Comparison of ENCODE assay signal across 1 cellular context in the genomic region with DNA sequence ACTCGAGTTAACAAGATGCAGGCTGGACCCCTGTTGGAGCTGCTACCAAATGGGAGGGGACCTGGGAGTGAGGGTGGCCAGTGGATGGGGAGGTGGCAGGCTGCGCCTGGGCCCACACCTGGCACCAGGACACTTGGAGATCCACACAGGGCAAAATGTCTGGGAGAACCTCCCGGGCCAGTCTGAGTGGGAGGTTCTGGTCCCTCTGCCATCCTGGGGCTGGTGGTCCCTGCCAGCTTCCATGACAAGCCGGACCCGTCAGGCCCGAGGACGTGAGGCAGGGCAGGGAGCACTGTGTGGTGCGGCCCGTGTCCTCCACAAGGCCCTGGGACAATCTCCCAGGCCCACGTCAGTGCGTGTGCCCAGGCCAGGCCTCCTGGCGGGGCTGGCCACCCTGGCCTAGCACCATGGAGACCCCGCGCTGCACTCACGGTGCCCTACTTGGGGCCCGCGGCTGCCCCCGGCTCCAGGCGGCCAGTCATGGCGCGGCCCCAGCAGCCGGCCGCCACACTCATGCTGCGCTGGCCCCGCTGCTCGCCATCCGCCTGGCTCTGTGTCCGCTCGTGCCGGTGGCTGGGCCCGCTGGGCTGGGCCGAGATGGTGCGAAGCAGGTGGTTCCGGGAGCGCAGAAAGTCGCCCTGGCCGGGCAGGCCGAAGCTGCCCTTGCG.
TF ChIP-seq lines count a peak whose summit lies in the region.

No MANE protein-coding gene starts in this region.

TF ChIP-seq in liver, 16 proteins besides CTCF, POLR2A, EP300 and RAD21 (continued from another document):
- TF ChIP-seq, protein P1, sequence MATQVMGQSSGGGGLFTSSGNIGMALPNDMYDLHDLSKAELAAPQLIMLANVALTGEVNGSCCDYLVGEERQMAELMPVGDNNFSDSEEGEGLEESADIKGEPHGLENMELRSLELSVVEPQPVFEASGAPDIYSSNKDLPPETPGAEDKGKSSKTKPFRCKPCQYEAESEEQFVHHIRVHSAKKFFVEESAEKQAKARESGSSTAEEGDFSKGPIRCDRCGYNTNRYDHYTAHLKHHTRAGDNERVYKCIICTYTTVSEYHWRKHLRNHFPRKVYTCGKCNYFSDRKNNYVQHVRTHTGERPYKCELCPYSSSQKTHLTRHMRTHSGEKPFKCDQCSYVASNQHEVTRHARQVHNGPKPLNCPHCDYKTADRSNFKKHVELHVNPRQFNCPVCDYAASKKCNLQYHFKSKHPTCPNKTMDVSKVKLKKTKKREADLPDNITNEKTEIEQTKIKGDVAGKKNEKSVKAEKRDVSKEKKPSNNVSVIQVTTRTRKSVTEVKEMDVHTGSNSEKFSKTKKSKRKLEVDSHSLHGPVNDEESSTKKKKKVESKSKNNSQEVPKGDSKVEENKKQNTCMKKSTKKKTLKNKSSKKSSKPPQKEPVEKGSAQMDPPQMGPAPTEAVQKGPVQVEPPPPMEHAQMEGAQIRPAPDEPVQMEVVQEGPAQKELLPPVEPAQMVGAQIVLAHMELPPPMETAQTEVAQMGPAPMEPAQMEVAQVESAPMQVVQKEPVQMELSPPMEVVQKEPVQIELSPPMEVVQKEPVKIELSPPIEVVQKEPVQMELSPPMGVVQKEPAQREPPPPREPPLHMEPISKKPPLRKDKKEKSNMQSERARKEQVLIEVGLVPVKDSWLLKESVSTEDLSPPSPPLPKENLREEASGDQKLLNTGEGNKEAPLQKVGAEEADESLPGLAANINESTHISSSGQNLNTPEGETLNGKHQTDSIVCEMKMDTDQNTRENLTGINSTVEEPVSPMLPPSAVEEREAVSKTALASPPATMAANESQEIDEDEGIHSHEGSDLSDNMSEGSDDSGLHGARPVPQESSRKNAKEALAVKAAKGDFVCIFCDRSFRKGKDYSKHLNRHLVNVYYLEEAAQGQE (IDR thresholded peaks at IDR 0.05) = no peak
- TF ChIP-seq, protein P2, sequence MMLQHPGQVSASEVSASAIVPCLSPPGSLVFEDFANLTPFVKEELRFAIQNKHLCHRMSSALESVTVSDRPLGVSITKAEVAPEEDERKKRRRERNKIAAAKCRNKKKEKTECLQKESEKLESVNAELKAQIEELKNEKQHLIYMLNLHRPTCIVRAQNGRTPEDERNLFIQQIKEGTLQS (IDR thresholded peaks at IDR 0.05) = no peak
- TF ChIP-seq, protein P3, sequence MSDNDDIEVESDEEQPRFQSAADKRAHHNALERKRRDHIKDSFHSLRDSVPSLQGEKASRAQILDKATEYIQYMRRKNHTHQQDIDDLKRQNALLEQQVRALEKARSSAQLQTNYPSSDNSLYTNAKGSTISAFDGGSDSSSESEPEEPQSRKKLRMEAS (IDR thresholded peaks at IDR 0.05) = no peak
